Comparison of ENCODE assay signal across 22 cellular contexts in the genomic region with DNA sequence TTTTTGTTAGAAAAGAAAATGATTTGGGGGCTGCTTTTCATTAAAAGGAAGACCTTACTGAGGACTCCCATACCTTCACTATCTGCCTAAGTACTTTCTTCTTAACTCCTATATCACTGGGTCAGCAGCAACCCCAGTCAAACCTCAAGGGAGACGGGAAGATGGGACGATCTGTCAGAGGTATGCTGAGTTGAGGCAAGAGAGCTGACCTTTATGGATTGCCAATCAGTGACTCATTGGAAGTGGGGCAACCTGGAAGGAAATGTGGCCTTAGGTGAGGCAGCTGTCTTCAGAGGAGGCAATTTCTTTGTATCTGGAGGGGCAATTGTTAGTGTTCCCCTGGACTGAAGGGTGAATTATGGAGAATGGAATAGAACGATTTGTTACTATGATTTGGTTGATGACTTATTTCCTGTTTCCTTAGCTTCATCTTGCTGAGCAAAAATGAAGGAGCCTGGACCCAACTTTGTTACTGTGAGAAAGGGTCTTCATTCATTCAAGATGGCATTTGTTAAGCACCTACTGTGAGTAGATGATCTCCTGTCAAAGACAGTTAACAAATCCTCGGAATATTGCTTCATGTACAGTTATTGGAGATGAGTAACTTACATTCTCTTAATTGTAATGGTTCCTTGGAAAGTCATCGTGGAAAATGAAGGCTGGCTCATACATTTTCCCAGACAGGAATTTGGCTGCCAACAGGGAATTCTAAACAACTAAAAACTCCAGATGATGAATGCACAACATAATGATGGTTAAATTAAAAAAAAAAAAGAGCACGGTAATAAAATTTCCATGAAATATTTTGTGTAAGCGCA.
DNase-seq lines count a peak whose midpoint lies in the region; ATAC-seq and TF ChIP-seq lines count a peak whose summit lies in the region.
"Had no signal": no experiment of that assay in that cellular context is flagged by ENCODE, and none has a peak within 500 bp of the region (broad histone marks: within the 10 kb centered on the region; RNA-seq: fewer than 3 reads in every experiment).

No MANE protein-coding gene starts in this region.

- no peak for ATAC-seq in GM18909 (IDR thresholded peaks at IDR 0.05; ENCODE audit: poor library complexity, unreplicated experiment)
- no peak for ATAC-seq in GM19395 (IDR thresholded peaks at IDR 0.05; ENCODE audit: unreplicated experiment)
- ATAC-seq: A549; CD8-positive, alpha-beta T cell had no signal

- DNase-seq in EH (ENCODE audit: low read depth) = peak; percentile 11
- peak; percentile 18 for DNase-seq in RPMI8226
- DNase-seq in epithelial cell of esophagus (ENCODE audit: low read depth) = peak; percentile 15
- no peak for DNase-seq in HK-2 (ENCODE audit: unreplicated experiment)
- DNase-seq in OCI-M1 (lab: John Stamatoyannopoulos, UW) = no peak
- DNase-seq: CD8-positive, alpha-beta T cell; DMS 273 treated with DMSO at 0.1 percent for 48 hours; DMS79; H7; IMR-90; MV-4-11; NCI-H1105; NCI-H146; NCI-H1930; NCI-H2107; NCI-H446; NCI-H524 treated with DMSO at 0.1 percent for 48 hours; NK-92 treated with Interleukin-12 subunit alpha and Interleukin-12 subunit beta, amount 100 ng/mL, for 24 hours had no signal

- no peak overlapping the region for H3K4me3 ChIP-seq in epithelial cell of esophagus (ENCODE audit: low read length)
- H3K4me3 ChIP-seq: A549, SK-N-MC had no signal

- TF ChIP-seq CTCF in epithelial cell of esophagus (IDR thresholded peaks at IDR 0.05; ENCODE audit: insufficient read depth, low read depth, low read length, missing control alignments) = no peak

Comparison
In these comparisons a context has a peak if more than half of its experiments do, and no peak if none do; other contexts are left out.
1. DNase-seq: peak in EH (single experiment), RPMI8226 (single experiment) and epithelial cell of esophagus (single experiment); none in HK-2 (single experiment) and OCI-M1 (single experiment).